In the genomic region with DNA sequence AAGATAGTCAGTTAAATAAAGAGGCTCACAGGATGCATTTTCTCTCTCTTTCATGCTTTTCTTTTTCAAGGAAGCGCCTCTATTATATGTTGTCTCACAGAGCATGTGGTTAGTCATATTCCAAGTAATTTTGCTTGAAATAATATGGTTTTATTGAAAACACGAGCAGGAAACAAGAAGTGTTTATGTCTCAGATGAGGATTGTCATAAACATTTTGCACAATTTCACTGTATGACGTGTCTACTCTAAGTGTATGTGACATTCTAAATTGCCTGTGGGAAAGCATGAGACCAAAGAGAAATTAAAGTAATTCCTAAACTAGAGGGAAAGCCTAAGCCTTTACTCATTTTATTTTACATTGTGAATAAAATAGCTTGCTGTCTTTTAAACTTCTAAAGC, we compare ENCODE assay signal across 26 cellular contexts.
"Had no signal": no experiment of that assay in that cellular context is flagged by ENCODE, and none has a peak within 500 bp of the region (broad histone marks: within the 10 kb centered on the region; RNA-seq: fewer than 3 reads in every experiment).

No MANE protein-coding gene starts in this region.

- H3K27me3 ChIP-seq: body of pancreas, esophagus squamous epithelium, foreskin keratinocyte, gastroesophageal sphincter, heart right ventricle, hepatocyte had no signal

- ATAC-seq: activated CD4-positive, alpha-beta T cell treated with anti-CD3 and anti-CD28 coated beads for 36 hours; activated CD8-positive, alpha-beta memory T cell treated with anti-CD3 and anti-CD28 coated beads, Interleukin-2, amount 10 ng/mL, durations not matched to agents 7 days and 5 days; activated CD8-positive, alpha-beta T cell treated with anti-CD3 and anti-CD28 coated beads, Interleukin-2, amount 10 ng/mL, durations not matched to agents 7 days and 5 days; body of pancreas; foreskin keratinocyte; gastroesophageal sphincter; heart right ventricle had no signal

- H3K4me3 ChIP-seq: body of pancreas, esophagus squamous epithelium, gastroesophageal sphincter, heart right ventricle, hepatocyte had no signal

- DNase-seq: activated CD4-positive, alpha-beta memory T cell treated with anti-CD3 and anti-CD28 coated beads for 36 hours; activated CD4-positive, alpha-beta T cell treated with anti-CD3 and anti-CD28 coated beads for 36 hours; activated CD4-positive, alpha-beta T cell treated with anti-CD3 and anti-CD28 coated beads, Interleukin-2, amount 10 ng/mL, durations not matched to agents 24 days and 14 days; activated CD4-positive, CD25-positive, alpha-beta regulatory T cell; activated CD4-positive, CD25-positive, alpha-beta regulatory T cell treated with anti-CD3 and anti-CD28 coated beads, Interleukin-2, amount 50 U/mL, for 72 hours; activated CD8-positive, alpha-beta memory T cell treated with anti-CD3 and anti-CD28 coated beads, Interleukin-2, amount 10 ng/mL, durations not matched to agents 7 days and 5 days; activated CD8-positive, alpha-beta memory T cell treated with anti-CD3 and anti-CD28 coated beads, Interleukin-2, amount 50 U/mL, for 4 hours; activated CD8-positive, alpha-beta T cell treated with anti-CD3 and anti-CD28 coated beads, Interleukin-2, amount 10 ng/mL, durations not matched to agents 7 days and 5 days; activated effector memory CD4-positive, alpha-beta T cell treated with anti-CD3 and anti-CD28 coated beads, Interleukin-2, amount 50 U/mL, for 16 hours; activated naive CD4-positive, alpha-beta T cell treated with anti-CD3 and anti-CD28 coated beads for 36 hours; activated naive CD8-positive, alpha-beta T cell treated with anti-CD3 and anti-CD28 coated beads for 36 hours; activated T-cell treated with anti-CD3 and anti-CD28 coated beads, Interleukin-2, amount 50 U/mL, for 1 hour; activated T-cell treated with anti-CD3 and anti-CD28 coated beads, Interleukin-2, amount 50 U/mL, for 48 hours; amniotic stem cell; anterior cingulate cortex; body of pancreas; caudate nucleus; cortex of kidney; effector CD8-positive, alpha-beta T cell; esophagus squamous epithelium; foreskin keratinocyte; heart right ventricle; T-helper 2 cell had no signal

- H3K27ac ChIP-seq: body of pancreas, epithelial cell of prostate, esophagus squamous epithelium, foreskin keratinocyte, gastroesophageal sphincter, heart right ventricle, hepatocyte had no signal

- H3K4me1 ChIP-seq: body of pancreas, esophagus squamous epithelium, foreskin keratinocyte, gastroesophageal sphincter, heart right ventricle had no signal

- H3K9me3 ChIP-seq: body of pancreas, esophagus squamous epithelium, gastroesophageal sphincter had no signal

- H3K36me3 ChIP-seq: esophagus squamous epithelium, gastroesophageal sphincter, heart right ventricle had no signal
